ENCODE assay signal across 21 cellular contexts in the genomic region with DNA sequence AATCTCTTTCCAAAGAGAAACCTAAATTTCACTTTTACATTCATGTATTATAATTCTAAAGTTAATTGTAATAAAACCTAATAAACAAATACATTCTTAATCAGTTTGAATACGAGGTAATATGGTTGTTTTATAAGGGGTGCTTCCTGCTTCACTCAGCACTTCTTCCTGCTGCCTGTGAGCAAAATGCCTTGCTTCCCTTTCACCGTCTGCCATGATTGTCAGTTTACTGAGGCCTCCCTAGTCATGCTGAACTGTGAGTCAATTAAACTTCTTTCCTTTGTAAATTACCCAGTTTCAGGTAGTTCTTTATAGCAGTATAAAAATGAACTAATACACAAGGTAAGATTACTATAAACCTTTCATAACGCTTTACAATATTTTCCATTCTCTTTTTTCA.
DNase-seq lines count a peak whose midpoint lies in the region; ATAC-seq and TF ChIP-seq lines count a peak whose summit lies in the region.
"Had no signal": no experiment of that assay in that cellular context is flagged by ENCODE, and none has a peak within 500 bp of the region (broad histone marks: within the 10 kb centered on the region; RNA-seq: fewer than 3 reads in every experiment).

No MANE protein-coding gene starts in this region.

- H3K4me3 Mint-ChIP-seq in endothelial cell (ENCODE audit: unreplicated experiment): no peak overlapping the region
- H3K4me3 Mint-ChIP-seq in neural progenitor cell: no peak overlapping the region
- H3K4me3 Mint-ChIP-seq: B cell; CD8-positive, alpha-beta T cell had no signal

- H3K79me2 ChIP-seq in neural progenitor cell (ENCODE audit: low read depth): no peaks in the 10 kb centered on the region

- H3K27me3 Mint-ChIP-seq in endothelial cell (ENCODE audit: unreplicated experiment): no peaks in the 10 kb centered on the region
- peaks cover 8% of the 10 kb centered on the region for H3K27me3 Mint-ChIP-seq in neural progenitor cell (ENCODE audit: insufficient read depth, low read depth)
- H3K27me3 Mint-ChIP-seq: B cell had no signal

- no peaks in the 10 kb centered on the region for H3K9me3 ChIP-seq in neural progenitor cell (ENCODE audit: low read depth)
- H3K9me3 ChIP-seq: Caco-2, SJCRH30 had no signal

- H3K9ac ChIP-seq in neural progenitor cell: no peak overlapping the region
- H3K9ac ChIP-seq: GM23248 had no signal

- H3K9me3 Mint-ChIP-seq in endothelial cell (ENCODE audit: unreplicated experiment) (no peaks in the 10 kb centered on the region), neural progenitor cell (peaks cover 10% of the 10 kb centered on the region)
- peaks cover 5 to 19% of the 10 kb centered on the region in 2 donors for H3K9me3 Mint-ChIP-seq in activated naive CD4-positive, alpha-beta T cell treated with anti-CD3 and anti-CD28 coated beads, Interleukin-2, amount 50 U/mL, for 72 hours

- H3K4me1 ChIP-seq in neural progenitor cell: peaks cover 42% of the 10 kb centered on the region
- H3K4me1 ChIP-seq: Caco-2, SJCRH30 had no signal

- DNase-seq in DMS153 (lab: John Stamatoyannopoulos, UW): peak; percentile 0
- no peak for DNase-seq in DMS153 treated with DMSO at 0.1 percent for 48 hours (lab: John Stamatoyannopoulos, UW; ENCODE audit: unreplicated experiment)
- DNase-seq in NCI-H69 (lab: John Stamatoyannopoulos, UW): peak; percentile 39
- DNase-seq in endothelial cell (ENCODE audit: low spot score): no peak
- peak; percentile 21 for DNase-seq in neural progenitor cell (ENCODE audit: low spot score)
- no peak for DNase-seq in activated naive CD4-positive, alpha-beta T cell treated with anti-CD3 and anti-CD28 coated beads, Interleukin-2, amount 50 U/mL, for 72 hours (ENCODE audit: low spot score in 2 of 2)
- DNase-seq in NOMO-1 treated with dmso at 0.1 percent for 144 hours (lab: John Stamatoyannopoulos, UW; ENCODE audit: unreplicated experiment): no peak
- DNase-seq in SW480 (ENCODE audit: low spot score): no peak
- DNase-seq: Caco-2; CD8-positive, alpha-beta T cell; GM23248; KBM-7; NCI-H2029 treated with DMSO at 0.1 percent for 48 hours; NCI-H2227 treated with DMSO at 0.1 percent for 48 hours; NCI-H526 treated with DMSO at 0.1 percent for 48 hours; SJCRH30 had no signal

- H3K27ac Mint-ChIP-seq in endothelial cell (ENCODE audit: unreplicated experiment) (peak overlapping the region; percentile 62), neural progenitor cell (no peak overlapping the region)
- no peak overlapping the region for H3K27ac Mint-ChIP-seq in activated naive CD4-positive, alpha-beta T cell treated with anti-CD3 and anti-CD28 coated beads, Interleukin-2, amount 50 U/mL, for 72 hours
- H3K27ac Mint-ChIP-seq: B cell; CD8-positive, alpha-beta T cell had no signal

- H3K27me3 ChIP-seq in neural progenitor cell: peaks cover 5% of the 10 kb centered on the region

- H3K36me3 ChIP-seq in neural progenitor cell: no peaks in the 10 kb centered on the region
- H3K36me3 ChIP-seq: SJCRH30 had no signal

- H3K4me1 Mint-ChIP-seq in endothelial cell (ENCODE audit: unreplicated experiment): no peaks in the 10 kb centered on the region
- peaks cover 32% of the 10 kb centered on the region for H3K4me1 Mint-ChIP-seq in neural progenitor cell
- H3K4me1 Mint-ChIP-seq: B cell had no signal

- peak overlapping the region; percentile 45 for H3K4me2 ChIP-seq in neural progenitor cell

- no peak for TF ChIP-seq CTCF in endothelial cell (IDR thresholded peaks at IDR 0.05; ENCODE audit: unreplicated experiment)
- TF ChIP-seq CTCF in neural progenitor cell (IDR thresholded peaks at IDR 0.05): no peak

- peaks cover 31% of the 10 kb centered on the region for H3F3A ChIP-seq in neural progenitor cell (ENCODE audit: low read depth)

- peak overlapping the region; percentile 5 for H2AFZ ChIP-seq in neural progenitor cell (replicated peaks)
- H2AFZ ChIP-seq: GM23248 had no signal

- peak overlapping the region; percentile 87 for H3K27ac ChIP-seq in neural progenitor cell
- H3K27ac ChIP-seq: 22Rv1, C4-2B, GM23248, SJCRH30 had no signal

- H3K4me3 ChIP-seq in neural progenitor cell: no peak overlapping the region
- H3K4me3 ChIP-seq: GM23248, SJCRH30 had no signal

- no peak for ATAC-seq in activated naive CD4-positive, alpha-beta T cell treated with anti-CD3 and anti-CD28 coated beads, Interleukin-2, amount 50 U/mL, for 72 hours
- ATAC-seq: CD8-positive, alpha-beta T cell; HCT116; SK-N-SH treated with all-trans-retinoic acid at 6 μM for 48 hours had no signal

- H3K36me3 Mint-ChIP-seq in endothelial cell (ENCODE audit: low read depth, unreplicated experiment): no peaks in the 10 kb centered on the region
- no peaks in the 10 kb centered on the region for H3K36me3 Mint-ChIP-seq in neural progenitor cell
- H3K36me3 Mint-ChIP-seq in activated naive CD4-positive, alpha-beta T cell treated with anti-CD3 and anti-CD28 coated beads, Interleukin-2, amount 50 U/mL, for 72 hours: no peaks in the 10 kb centered on the region
- H3K36me3 Mint-ChIP-seq: CD8-positive, alpha-beta T cell had no signal

- no peaks in the 10 kb centered on the region for H4K20me1 ChIP-seq in neural progenitor cell (ENCODE audit: low read depth)

Comparison
In these comparisons a context has a peak if more than half of its experiments do, and no peak if none do; other contexts are left out.
1. DNase-seq: peak in DMS153 (single experiment), NCI-H69 (single experiment) and neural progenitor cell (single experiment); none in DMS153 treated with DMSO at 0.1 percent for 48 hours (single experiment), endothelial cell (single experiment), activated naive CD4-positive, alpha-beta T cell treated with anti-CD3 and anti-CD28 coated beads, Interleukin-2, amount 50 U/mL, for 72 hours (0 of 2), NOMO-1 treated with dmso at 0.1 percent for 144 hours (single experiment) and SW480 (single experiment).